1 cellular context compared by ENCODE assay signal in the genomic region with DNA sequence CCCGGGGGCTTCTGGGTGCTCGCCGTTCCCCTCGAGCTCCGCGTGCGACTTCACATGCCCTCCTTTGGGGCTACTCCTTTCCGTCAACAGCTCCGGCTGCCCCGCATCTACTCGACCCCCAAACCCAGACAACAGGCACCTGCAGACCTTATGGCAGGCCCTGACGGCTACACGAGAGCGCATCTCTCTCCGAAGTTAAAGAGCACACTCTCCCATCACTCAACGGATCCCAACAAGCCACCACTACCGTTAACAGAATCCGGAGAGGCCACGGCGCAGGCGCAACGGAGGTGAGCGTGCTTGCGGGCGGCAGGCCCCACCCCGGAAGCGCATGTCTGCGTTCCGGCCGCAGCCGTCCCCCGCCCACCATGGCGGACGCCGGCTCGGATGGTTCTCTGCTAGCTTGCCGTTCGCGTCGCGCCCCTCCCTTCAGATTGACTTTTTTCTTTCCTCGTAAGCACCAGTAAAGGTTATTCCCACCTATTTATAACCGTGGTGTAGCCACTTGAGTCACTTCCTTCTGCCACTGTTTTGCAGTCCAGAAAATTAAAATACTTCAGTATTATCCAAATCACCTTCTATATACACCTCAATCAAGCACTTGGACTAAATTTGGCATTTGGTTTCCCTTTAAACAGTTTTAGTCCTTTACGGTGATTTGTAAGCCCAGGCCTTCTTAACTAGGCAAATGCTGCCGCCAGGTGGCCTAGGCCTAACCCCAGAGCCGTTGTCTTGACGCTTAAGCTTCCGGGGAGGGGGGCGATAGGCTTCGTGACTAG.
TF ChIP-seq lines count a peak whose summit lies in the region.

POLG2 (minus strand) TSS at position 269 of the 779 bp plus-strand sequence; CDS start at position 183, 86 bp downstream.

TF ChIP-seq in GM23338, 12 proteins besides CTCF, POLR2A, EP300 and RAD21 (continued from another document):
- TF ChIP-seq REST (IDR thresholded peaks at IDR 0.05; ENCODE audit: unreplicated experiment) (no peak), ZNF331 (CRISPR knock-in tag; IDR thresholded peaks at IDR 0.05; ENCODE audit: low read depth) (no peak), EZH2phosphoT487 (IDR thresholded peaks at IDR 0.05; ENCODE audit: unreplicated experiment) (no peak), STAT1 (IDR thresholded peaks at IDR 0.05; ENCODE audit: unreplicated experiment) (no peak), NANOG (IDR thresholded peaks at IDR 0.05; ENCODE audit: borderline replicate concordance) (no peak)
- TF ChIP-seq, protein P1, sequence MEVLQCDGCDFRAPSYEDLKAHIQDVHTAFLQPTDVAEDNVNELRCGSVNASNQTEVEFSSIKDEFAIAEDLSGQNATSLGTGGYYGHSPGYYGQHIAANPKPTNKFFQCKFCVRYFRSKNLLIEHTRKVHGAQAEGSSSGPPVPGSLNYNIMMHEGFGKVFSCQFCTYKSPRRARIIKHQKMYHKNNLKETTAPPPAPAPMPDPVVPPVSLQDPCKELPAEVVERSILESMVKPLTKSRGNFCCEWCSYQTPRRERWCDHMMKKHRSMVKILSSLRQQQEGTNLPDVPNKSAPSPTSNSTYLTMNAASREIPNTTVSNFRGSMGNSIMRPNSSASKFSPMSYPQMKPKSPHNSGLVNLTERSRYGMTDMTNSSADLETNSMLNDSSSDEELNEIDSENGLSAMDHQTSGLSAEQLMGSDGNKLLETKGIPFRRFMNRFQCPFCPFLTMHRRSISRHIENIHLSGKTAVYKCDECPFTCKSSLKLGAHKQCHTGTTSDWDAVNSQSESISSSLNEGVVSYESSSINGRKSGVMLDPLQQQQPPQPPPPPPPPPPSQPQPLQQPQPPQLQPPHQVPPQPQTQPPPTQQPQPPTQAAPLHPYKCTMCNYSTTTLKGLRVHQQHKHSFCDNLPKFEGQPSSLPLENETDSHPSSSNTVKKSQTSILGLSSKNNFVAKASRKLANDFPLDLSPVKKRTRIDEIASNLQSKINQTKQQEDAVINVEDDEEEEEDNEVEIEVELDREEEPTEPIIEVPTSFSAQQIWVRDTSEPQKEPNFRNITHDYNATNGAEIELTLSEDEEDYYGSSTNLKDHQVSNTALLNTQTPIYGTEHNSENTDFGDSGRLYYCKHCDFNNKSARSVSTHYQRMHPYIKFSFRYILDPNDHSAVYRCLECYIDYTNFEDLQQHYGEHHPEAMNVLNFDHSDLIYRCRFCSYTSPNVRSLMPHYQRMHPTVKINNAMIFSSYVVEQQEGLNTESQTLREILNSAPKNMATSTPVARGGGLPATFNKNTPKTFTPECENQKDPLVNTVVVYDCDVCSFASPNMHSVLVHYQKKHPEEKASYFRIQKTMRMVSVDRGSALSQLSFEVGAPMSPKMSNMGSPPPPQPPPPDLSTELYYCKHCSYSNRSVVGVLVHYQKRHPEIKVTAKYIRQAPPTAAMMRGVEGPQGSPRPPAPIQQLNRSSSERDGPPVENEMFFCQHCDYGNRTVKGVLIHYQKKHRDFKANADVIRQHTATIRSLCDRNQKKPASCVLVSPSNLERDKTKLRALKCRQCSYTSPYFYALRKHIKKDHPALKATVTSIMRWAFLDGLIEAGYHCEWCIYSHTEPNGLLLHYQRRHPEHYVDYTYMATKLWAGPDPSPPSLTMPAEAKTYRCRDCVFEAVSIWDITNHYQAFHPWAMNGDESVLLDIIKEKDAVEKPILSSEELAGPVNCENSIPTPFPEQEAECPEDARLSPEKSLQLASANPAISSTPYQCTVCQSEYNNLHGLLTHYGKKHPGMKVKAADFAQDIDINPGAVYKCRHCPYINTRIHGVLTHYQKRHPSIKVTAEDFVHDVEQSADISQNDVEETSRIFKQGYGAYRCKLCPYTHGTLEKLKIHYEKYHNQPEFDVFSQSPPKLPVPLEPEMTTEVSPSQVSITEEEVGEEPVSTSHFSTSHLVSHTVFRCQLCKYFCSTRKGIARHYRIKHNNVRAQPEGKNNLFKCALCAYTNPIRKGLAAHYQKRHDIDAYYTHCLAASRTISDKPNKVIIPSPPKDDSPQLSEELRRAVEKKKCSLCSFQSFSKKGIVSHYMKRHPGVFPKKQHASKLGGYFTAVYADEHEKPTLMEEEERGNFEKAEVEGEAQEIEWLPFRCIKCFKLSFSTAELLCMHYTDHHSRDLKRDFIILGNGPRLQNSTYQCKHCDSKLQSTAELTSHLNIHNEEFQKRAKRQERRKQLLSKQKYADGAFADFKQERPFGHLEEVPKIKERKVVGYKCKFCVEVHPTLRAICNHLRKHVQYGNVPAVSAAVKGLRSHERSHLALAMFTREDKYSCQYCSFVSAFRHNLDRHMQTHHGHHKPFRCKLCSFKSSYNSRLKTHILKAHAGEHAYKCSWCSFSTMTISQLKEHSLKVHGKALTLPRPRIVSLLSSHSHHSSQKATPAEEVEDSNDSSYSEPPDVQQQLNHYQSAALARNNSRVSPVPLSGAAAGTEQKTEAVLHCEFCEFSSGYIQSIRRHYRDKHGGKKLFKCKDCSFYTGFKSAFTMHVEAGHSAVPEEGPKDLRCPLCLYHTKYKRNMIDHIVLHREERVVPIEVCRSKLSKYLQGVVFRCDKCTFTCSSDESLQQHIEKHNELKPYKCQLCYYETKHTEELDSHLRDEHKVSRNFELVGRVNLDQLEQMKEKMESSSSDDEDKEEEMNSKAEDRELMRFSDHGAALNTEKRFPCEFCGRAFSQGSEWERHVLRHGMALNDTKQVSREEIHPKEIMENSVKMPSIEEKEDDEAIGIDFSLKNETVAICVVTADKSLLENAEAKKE (CRISPR knock-in tag; IDR thresholded peaks at IDR 0.05): no peak
TF ChIP-seq in GM23338: peak in this region for 2.
